1 cellular context compared by ENCODE assay signal in genomic region chr6:404685-405423, GRCh38.
TF ChIP-seq lines count a peak whose summit lies in the region.

No MANE protein-coding gene starts in this region.

TF ChIP-seq in H1, 55 proteins besides CTCF, POLR2A, EP300 and RAD21:
- TF ChIP-seq RXRA (IDR thresholded peaks at IDR 0.05; ENCODE audit: insufficient read depth, low read depth, low read length) (no peak), ZNF274 (IDR thresholded peaks at IDR 0.05; ENCODE audit: borderline replicate concordance, extremely low read depth, low read length) (peak; percentile 46)
